Comparison of ENCODE assay signal across 8 cellular contexts in the genomic region with DNA sequence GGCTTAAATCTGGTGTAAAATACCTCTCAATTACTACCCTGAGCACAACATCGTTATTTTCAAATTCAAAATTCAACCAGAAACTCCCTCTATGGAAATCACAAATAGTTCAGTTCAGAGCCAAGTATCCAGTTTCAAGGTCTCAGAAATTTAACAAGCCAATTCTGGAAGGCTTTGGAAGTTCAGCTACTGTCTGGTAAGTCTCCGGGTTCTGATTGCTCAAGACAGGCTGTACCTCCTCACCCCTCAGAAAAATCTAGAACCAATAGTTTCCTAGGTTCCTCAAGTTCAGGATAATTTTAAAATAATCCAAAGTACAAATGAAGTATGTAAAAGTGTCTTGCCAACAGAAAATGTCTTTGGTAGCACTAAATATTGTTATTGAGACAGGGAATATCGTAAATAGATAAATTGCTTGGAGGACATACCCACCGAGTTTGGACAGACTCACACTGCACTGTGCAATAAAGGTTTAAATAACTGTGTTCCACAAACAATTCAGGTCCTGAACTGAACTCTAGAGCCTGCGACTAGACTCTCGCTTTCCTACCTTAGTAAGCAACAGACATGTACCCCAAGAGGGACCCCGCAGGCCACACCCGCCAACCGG. TPM values are rescaled to one million over a fixed set of nuclear protein-coding genes. Genes with fewer than 3 reads are reported as not detected.
DNase-seq lines count a peak whose midpoint lies in the region; ATAC-seq and TF ChIP-seq lines count a peak whose summit lies in the region.

No MANE protein-coding gene starts in this region.

- TF ChIP-seq EP300 in sigmoid colon (IDR thresholded peaks at IDR 0.05) = no peak

- H3K27ac ChIP-seq in sigmoid colon = peak overlapping the region; percentile 83 to 92 (median 87)

- H3K36me3 ChIP-seq in sigmoid colon = no peaks in the 10 kb centered on the region

- no peaks in the 10 kb centered on the region for H3K9me3 ChIP-seq in sigmoid colon

- TF ChIP-seq CTCF in fibroblast of villous mesenchyme (IDR thresholded peaks at IDR 0.05; ENCODE audit: insufficient read depth, low read depth, low read length) (no peak), sigmoid colon (IDR thresholded peaks at IDR 0.05) (no peak)

- peak overlapping the region; percentile 99 for H3K4me3 ChIP-seq in fibroblast of villous mesenchyme (ENCODE audit: low read depth, low read length)
- H3K4me3 ChIP-seq in sigmoid colon = peak overlapping the region; percentile 64 to 88 (median 80)

- intact Hi-C loops in sigmoid colon (cut with DNase I) = loop anchor here (10.0 kb wide), 1 partner anchor 1330 kb away; no protein-coding TSS in a partner anchor

- WGBS in sigmoid colon, 2 donors = 1 to 6% methylated on average over 9 of the region's 9 CpGs

- H3K4me1 ChIP-seq in sigmoid colon = peaks cover 0 to 20% (median 17%) of the 10 kb centered on the region in 4 donors

- no peak for TF ChIP-seq POLR2A in sigmoid colon (IDR thresholded peaks at IDR 0.05)

- ATAC-seq in SK-N-SH treated with all-trans-retinoic acid at 6 μM for 48 hours = peak; percentile 54
- ATAC-seq in GM18511 (IDR thresholded peaks at IDR 0.05; ENCODE audit: unreplicated experiment) = no peak

- DNase-seq in DMS 273 (lab: John Stamatoyannopoulos, UW; ENCODE audit: unreplicated experiment) (peak; percentile 22), DMS 273 treated with DMSO at 0.1 percent for 48 hours (lab: John Stamatoyannopoulos, UW) (no peak), fibroblast of villous mesenchyme (ENCODE audit: low read depth) (peak; percentile 58), sigmoid colon (no peak), HUDEP-2 (lab: John Stamatoyannopoulos, UW; ENCODE audit: unreplicated experiment in 76 of 76) (no peak)
- no peak for DNase-seq in activated CD4-positive, alpha-beta T cell treated with anti-CD3 and anti-CD28 coated beads for 4 hours

- peaks cover 0 to 4% (median 0%) of the 10 kb centered on the region in 3 donors for H3K27me3 ChIP-seq in sigmoid colon

TF ChIP-seq in SK-N-SH treated with all-trans-retinoic acid at 6 μM for 48 hours, 23 proteins besides CTCF, POLR2A, EP300 and RAD21:
- TF ChIP-seq CSDC2 (CRISPR knock-in tag; IDR thresholded peaks at IDR 0.05) = no peak
- no peak for TF ChIP-seq TOX (CRISPR knock-in tag; IDR thresholded peaks at IDR 0.05; ENCODE audit: borderline replicate concordance)
- no peak for TF ChIP-seq TCF4 (CRISPR knock-in tag; IDR thresholded peaks at IDR 0.05; ENCODE audit: borderline replicate concordance)
- TF ChIP-seq ZNF70 (CRISPR knock-in tag; IDR thresholded peaks at IDR 0.05) = no peak
- no peak for TF ChIP-seq ZFP30 (CRISPR knock-in tag; IDR thresholded peaks at IDR 0.05)
- no peak for TF ChIP-seq ZFP3 (CRISPR knock-in tag; IDR thresholded peaks at IDR 0.05)
- TF ChIP-seq, protein P1, sequence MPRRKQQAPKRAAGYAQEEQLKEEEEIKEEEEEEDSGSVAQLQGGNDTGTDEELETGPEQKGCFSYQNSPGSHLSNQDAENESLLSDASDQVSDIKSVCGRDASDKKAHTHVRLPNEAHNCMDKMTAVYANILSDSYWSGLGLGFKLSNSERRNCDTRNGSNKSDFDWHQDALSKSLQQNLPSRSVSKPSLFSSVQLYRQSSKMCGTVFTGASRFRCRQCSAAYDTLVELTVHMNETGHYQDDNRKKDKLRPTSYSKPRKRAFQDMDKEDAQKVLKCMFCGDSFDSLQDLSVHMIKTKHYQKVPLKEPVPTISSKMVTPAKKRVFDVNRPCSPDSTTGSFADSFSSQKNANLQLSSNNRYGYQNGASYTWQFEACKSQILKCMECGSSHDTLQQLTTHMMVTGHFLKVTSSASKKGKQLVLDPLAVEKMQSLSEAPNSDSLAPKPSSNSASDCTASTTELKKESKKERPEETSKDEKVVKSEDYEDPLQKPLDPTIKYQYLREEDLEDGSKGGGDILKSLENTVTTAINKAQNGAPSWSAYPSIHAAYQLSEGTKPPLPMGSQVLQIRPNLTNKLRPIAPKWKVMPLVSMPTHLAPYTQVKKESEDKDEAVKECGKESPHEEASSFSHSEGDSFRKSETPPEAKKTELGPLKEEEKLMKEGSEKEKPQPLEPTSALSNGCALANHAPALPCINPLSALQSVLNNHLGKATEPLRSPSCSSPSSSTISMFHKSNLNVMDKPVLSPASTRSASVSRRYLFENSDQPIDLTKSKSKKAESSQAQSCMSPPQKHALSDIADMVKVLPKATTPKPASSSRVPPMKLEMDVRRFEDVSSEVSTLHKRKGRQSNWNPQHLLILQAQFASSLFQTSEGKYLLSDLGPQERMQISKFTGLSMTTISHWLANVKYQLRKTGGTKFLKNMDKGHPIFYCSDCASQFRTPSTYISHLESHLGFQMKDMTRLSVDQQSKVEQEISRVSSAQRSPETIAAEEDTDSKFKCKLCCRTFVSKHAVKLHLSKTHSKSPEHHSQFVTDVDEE (CRISPR knock-in tag; IDR thresholded peaks at IDR 0.05) = no peak
- TF ChIP-seq CSRNP3 (CRISPR knock-in tag; IDR thresholded peaks at IDR 0.05) = no peak
- no peak for TF ChIP-seq SNAI2 (CRISPR knock-in tag; IDR thresholded peaks at IDR 0.05)
- TF ChIP-seq PPARA (CRISPR knock-in tag; IDR thresholded peaks at IDR 0.05; ENCODE audit: borderline replicate concordance) = no peak
- TF ChIP-seq OSR1 (CRISPR knock-in tag; IDR thresholded peaks at IDR 0.05) = no peak
- no peak for TF ChIP-seq POU6F1 (CRISPR knock-in tag; IDR thresholded peaks at IDR 0.05; ENCODE audit: borderline replicate concordance, low read depth)
- no peak for TF ChIP-seq ZNF8 (CRISPR knock-in tag; IDR thresholded peaks at IDR 0.05)
- TF ChIP-seq BACH2 (CRISPR knock-in tag; IDR thresholded peaks at IDR 0.05; ENCODE audit: borderline replicate concordance) = no peak
- no peak for TF ChIP-seq ZNF565 (CRISPR knock-in tag; conservative IDR thresholded peaks at IDR 0.05; ENCODE audit: low read depth)
- TF ChIP-seq CREB5 (CRISPR knock-in tag; IDR thresholded peaks at IDR 0.05; ENCODE audit: low read depth) = no peak

RNA-seq across cellular contexts. Expression of gene ATG5, which starts 0.7 kb away (rescaled TPM):
- 49.3 and 62.6 TPM in 2 replicates for total RNA-seq in fibroblast of villous mesenchyme
- 10 to 100 TPM; 29.2 to 59.2 (median 47.3) TPM for total RNA-seq in sigmoid colon
- polyA plus RNA-seq in sigmoid colon = 10 to 100 TPM; 27.8 to 54.6 (median 48.6) TPM

RNA-seq across cellular contexts. Expression of gene CRYBG1, which starts 35.7 kb away (rescaled TPM):
- total RNA-seq in fibroblast of villous mesenchyme (8.1 and 15.5 TPM in 2 replicates), sigmoid colon (10 to 100 TPM in 1 of 4 donors, 1 to 10 TPM in 3; 5.8 to 16.8 (median 6.6) TPM)
- 10 to 100 TPM; 10.2 to 26.5 (median 19.4) TPM for polyA plus RNA-seq in sigmoid colon

Comparison
In these comparisons a context has a peak if more than half of its experiments do, and no peak if none do; other contexts are left out.
1. DNase-seq: peak in DMS 273 (single experiment) and fibroblast of villous mesenchyme (single experiment); none in DMS 273 treated with DMSO at 0.1 percent for 48 hours (single experiment), sigmoid colon (single experiment), HUDEP-2 (0 of 76) and activated CD4-positive, alpha-beta T cell treated with anti-CD3 and anti-CD28 coated beads for 4 hours (0 of 2).